ENCODE assay signal across 8 cellular contexts in the genomic region with DNA sequence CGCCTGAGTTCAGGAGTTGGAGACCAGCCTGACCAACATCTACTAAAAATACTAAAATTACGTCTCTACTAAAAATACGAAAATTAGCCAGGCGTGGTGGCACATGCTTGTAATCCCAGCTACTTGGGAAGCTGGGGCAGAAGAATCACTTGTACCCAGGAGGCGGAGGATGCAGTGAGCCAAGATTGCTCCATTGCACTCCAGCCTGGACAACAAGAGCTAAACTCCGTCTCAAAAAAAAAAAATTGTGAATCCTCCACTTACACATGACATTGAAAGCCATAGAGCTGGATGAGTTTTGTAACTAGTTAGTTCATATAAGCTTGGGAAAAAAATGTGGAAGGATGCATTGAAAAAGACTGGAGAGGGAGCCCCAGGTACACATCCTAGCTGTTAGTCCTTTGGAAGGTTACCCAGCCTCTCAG. TPM values are rescaled to one million over a fixed set of nuclear protein-coding genes. Genes with fewer than 3 reads are reported as not detected.
DNase-seq lines count a peak whose midpoint lies in the region; ATAC-seq and TF ChIP-seq lines count a peak whose summit lies in the region.

No MANE protein-coding gene starts in this region.

- POLR2A ChIA-PET in T-cell (lab: Charles Lee), result interaction anchor here (0.5 to 1.0 kb wide), 5 partner anchors 14 to 1536 kb away, joined by 3 to 9 read pairs (median 5); partner anchors contain the start of genes CATSPERG (in 1 of the 2), GGN (in 1 of the 2) and ZNF790 (in 1 of the 2)

- CTCF ChIA-PET in T-cell (lab: Charles Lee), result interaction anchor here (0.5 to 4.9 kb wide), 14 partner anchors 14 to 557 kb away, joined by 3 to 54 read pairs (median 5); partner anchors contain the start of genes CATSPERG (in 1 of the 2), FAM98C (in 1 of the 2), GGN (in 1 of the 2) and MRPS12 (in 1 of the 2)

- no peak for TF ChIP-seq POLR2A in sigmoid colon (IDR thresholded peaks at IDR 0.05)

- no peaks in the 10 kb centered on the region for H3K9me3 Mint-ChIP-seq in T-cell

- TF ChIP-seq CTCF in GM12864 (IDR thresholded peaks at IDR 0.05; ENCODE audit: low read depth, low read length, missing control alignments) (no peak), fibroblast of pulmonary artery (IDR thresholded peaks at IDR 0.05; ENCODE audit: low read length, missing control alignments) (no peak), sigmoid colon (IDR thresholded peaks at IDR 0.05) (no peak)

- H3K4me3 ChIP-seq in GM12864 (ENCODE audit: low read depth, low read length) (peak overlapping the region; percentile 37), fibroblast of pulmonary artery (replicated peaks; ENCODE audit: low read depth, low read length) (peak overlapping the region; percentile 78), sigmoid colon (peak overlapping the region; percentile 4 to 77 (median 74))

- peaks cover 28 to 30% (median 28%) of the 10 kb centered on the region in 3 donors for H3K4me1 Mint-ChIP-seq in T-cell

- H3K9me3 ChIP-seq in sigmoid colon, result no peaks in the 10 kb centered on the region

- peak overlapping the region; percentile 97 to 98 for H3K27ac Mint-ChIP-seq in T-cell

- 62 to 76% methylated on average over 6 of the region's 6 CpGs for WGBS in sigmoid colon, 2 donors

- intact Hi-C loops in sigmoid colon (cut with DNase I), result loop anchor here (1.0 kb wide), 1 partner anchor 38 kb away; no protein-coding TSS in a partner anchor

- no peak for TF ChIP-seq EP300 in sigmoid colon (IDR thresholded peaks at IDR 0.05)

- DNase-seq in GM12864 (ENCODE audit: low read depth) (no peak), T-cell (no peak), fibroblast of pulmonary artery (ENCODE audit: low read depth) (no peak), sigmoid colon (no peak), Kasumi-1 (lab: John Stamatoyannopoulos, UW) (no peak), OCI-M2 (lab: John Stamatoyannopoulos, UW; ENCODE audit: unreplicated experiment) (no peak)
- no peak for DNase-seq in activated CD4-positive, CD25-positive, alpha-beta regulatory T cell (lab: John Stamatoyannopoulos, UW)

- peak overlapping the region; percentile 98 to 100 (median 99) for H3K4me3 Mint-ChIP-seq in T-cell

- peaks cover 5 to 27% (median 12%) of the 10 kb centered on the region in 4 donors for H3K36me3 ChIP-seq in sigmoid colon

- H3K36me3 Mint-ChIP-seq in T-cell, result peaks cover 19% of the 10 kb centered on the region

- ATAC-seq in T-cell (replicated peaks in 1 of 4), result no peak
- no peak for ATAC-seq in GM18519 (IDR thresholded peaks at IDR 0.05; ENCODE audit: low FRiP score, unreplicated experiment)

- peak overlapping the region; percentile 86 to 93 (median 90) for H3K27ac ChIP-seq in sigmoid colon

- H3K27me3 Mint-ChIP-seq in T-cell, result peaks cover 0 to 14% of the 10 kb centered on the region in 2 donors

- H3K27me3 ChIP-seq in sigmoid colon, result peaks cover 0 to 3% (median 0%) of the 10 kb centered on the region in 3 donors

- peaks cover 0 to 26% (median 22%) of the 10 kb centered on the region in 4 donors for H3K4me1 ChIP-seq in sigmoid colon

RNA-seq across cellular contexts. Expression of gene PSMD8, which starts 0.5 kb away (rescaled TPM):
- total RNA-seq in T-cell (10 to 100 TPM; 76.4 to 95.2 (median 85.8) TPM), sigmoid colon (100 to 1,000 TPM; 129 to 271 (median 158) TPM)
- polyA plus RNA-seq in sigmoid colon, result 100 to 1,000 TPM; 125 to 158 (median 147) TPM

RNA-seq across cellular contexts. Expression of gene GGN, which starts 13.9 kb away (rescaled TPM):
- total RNA-seq in T-cell (under 1 TPM in 4 of 5 donors, not detected in 1; 0.18 to 0.60 (median 0.31) TPM), sigmoid colon (not detected)
- polyA plus RNA-seq in sigmoid colon, result under 1 TPM in 1 of 3 donors, not detected in 2; 0.28 TPM

RNA-seq across cellular contexts. Expression of gene SPRED3, which starts 14.6 kb away (rescaled TPM):
- total RNA-seq in T-cell (1 to 10 TPM in 4 of 5 donors, under 1 TPM in 1; 0.93 to 2.9 (median 2.1) TPM), sigmoid colon (1 to 10 TPM in 1 of 4 donors, under 1 TPM in 2, not detected in 1; 0.27 to 1.5 (median 0.36) TPM)
- polyA plus RNA-seq in sigmoid colon, result under 1 TPM in 2 of 3 donors, not detected in 1; under 0.01 to 0.47 TPM

RNA-seq across cellular contexts. Expression of gene FAM98C, which starts 29.0 kb away (rescaled TPM):
- total RNA-seq in T-cell (10 to 100 TPM; 31.9 to 62.1 (median 57.4) TPM), sigmoid colon (10 to 100 TPM; 17.2 to 27.2 (median 18.6) TPM)
- 10 to 100 TPM; 26.1 to 30.0 (median 27.0) TPM for polyA plus RNA-seq in sigmoid colon

RNA-seq across cellular contexts. Expression of gene CATSPERG, which starts 38.3 kb away (rescaled TPM):
- total RNA-seq in T-cell (10 to 100 TPM; 11.1 to 27.2 (median 21.2) TPM), sigmoid colon (1 to 10 TPM; 2.3 to 5.5 (median 4.4) TPM)
- polyA plus RNA-seq in sigmoid colon, result 1 to 10 TPM in 1 of 3 donors, under 1 TPM in 1, not detected in 1; 0.69 to 7.7 TPM
